12 cellular contexts compared by ENCODE assay signal in genomic region chr14:59454131-59454530, GRCh38. TPM values are rescaled to one million over a fixed set of nuclear protein-coding genes. Genes with fewer than 3 reads are reported as not detected.
DNase-seq lines count a peak whose midpoint lies in the region; ATAC-seq, FAIRE-seq and TF ChIP-seq lines count a peak whose summit lies in the region.
"Had no signal": no experiment of that assay in that cellular context is flagged by ENCODE, and none has a peak within 500 bp of the region (broad histone marks: within the 10 kb centered on the region; RNA-seq: fewer than 3 reads in every experiment).

No MANE protein-coding gene starts in this region.

- no peak overlapping the region for H3K27ac ChIP-seq in body of pancreas
- H3K27ac ChIP-seq: parathyroid adenoma had no signal

- peak; percentile 50 for ATAC-seq in body of pancreas
- peak; percentile 93 for ATAC-seq in left ventricle myocardium superior
- no peak for ATAC-seq in GM18517 (IDR thresholded peaks at IDR 0.05; ENCODE audit: unreplicated experiment)
- no peak for ATAC-seq in activated CD4-positive, CD25-positive, alpha-beta regulatory T cell treated with anti-CD3 and anti-CD28 coated beads, Interleukin-2, amount 50 U/mL, for 24 hours

- no peaks in the 10 kb centered on the region for H3K9me3 ChIP-seq in body of pancreas

- no peaks in the 10 kb centered on the region for H3K27me3 ChIP-seq in body of pancreas

- no peak for TF ChIP-seq CTCF in body of pancreas (IDR thresholded peaks at IDR 0.05)

- no peaks in the 10 kb centered on the region for H3K4me1 ChIP-seq in body of pancreas
- H3K4me1 ChIP-seq: parathyroid adenoma had no signal

- H3K36me3 ChIP-seq in body of pancreas (replicated peaks in 1 of 2; ENCODE audit: insufficient read depth in 1 of 2, low read depth in 2 of 2): no peaks in the 10 kb centered on the region

- peak; percentile 79 for FAIRE-seq in urothelium cell line (lab: Jason Lieb, UNC)
- FAIRE-seq: kidney had no signal

- intact Hi-C loops in body of pancreas (cut with DNase I) (no loop called here), left ventricle myocardium superior (cut with micrococcal nuclease) (no loop called here)

- DNase-seq in HS-5 (ENCODE audit: low read depth) (peak; percentile 87), body of pancreas (peak in 1 of 4 donors; percentile 17), left ventricle myocardium superior (no peak), urothelium cell line (ENCODE audit: low spot score) (no peak), cerebellar nuclear complex (lab: John Stamatoyannopoulos, UW) (no peak)
- DNase-seq: activated gamma-delta T cell treated with Interleukin-2 at 50 U/mL for 16 hours, GF-D8, kidney, NCI-H1417 treated with DMSO at 0.1 percent for 48 hours had no signal

- WGBS in body of pancreas, 2 donors: 60 to 67% methylated on average over 2 of the region's 2 CpGs

- H3K4me3 ChIP-seq in body of pancreas: no peak overlapping the region

- no peak for TF ChIP-seq POLR2A in body of pancreas (IDR thresholded peaks at IDR 0.05)

RNA-seq across cellular contexts. Expression of gene GPR135, which starts 11.0 kb away (rescaled TPM):
- 1 to 10 TPM; 4.2 to 4.6 TPM for total RNA-seq in body of pancreas
- 2.0 TPM for total RNA-seq in left ventricle myocardium superior

RNA-seq across cellular contexts. Expression of gene L3HYPDH, which starts 30.1 kb away (rescaled TPM):
- total RNA-seq in body of pancreas: 10 to 100 TPM; 42.0 to 60.0 TPM
- total RNA-seq in left ventricle myocardium superior: 11.3 TPM

RNA-seq across cellular contexts. Expression of gene JKAMP, which starts 30.2 kb away (rescaled TPM):
- total RNA-seq in body of pancreas: 10 to 100 TPM; 23.1 to 29.8 TPM
- total RNA-seq in left ventricle myocardium superior: 27.8 TPM

Comparison
In these comparisons a context has a peak if more than half of its experiments do, and no peak if none do; other contexts are left out.
1. ATAC-seq: peak in body of pancreas (single experiment) and left ventricle myocardium superior (single experiment); none in GM18517 (single experiment) and activated CD4-positive, CD25-positive, alpha-beta regulatory T cell treated with anti-CD3 and anti-CD28 coated beads, Interleukin-2, amount 50 U/mL, for 24 hours (0 of 2).